11 cellular contexts compared by ENCODE assay signal in the genomic region with DNA sequence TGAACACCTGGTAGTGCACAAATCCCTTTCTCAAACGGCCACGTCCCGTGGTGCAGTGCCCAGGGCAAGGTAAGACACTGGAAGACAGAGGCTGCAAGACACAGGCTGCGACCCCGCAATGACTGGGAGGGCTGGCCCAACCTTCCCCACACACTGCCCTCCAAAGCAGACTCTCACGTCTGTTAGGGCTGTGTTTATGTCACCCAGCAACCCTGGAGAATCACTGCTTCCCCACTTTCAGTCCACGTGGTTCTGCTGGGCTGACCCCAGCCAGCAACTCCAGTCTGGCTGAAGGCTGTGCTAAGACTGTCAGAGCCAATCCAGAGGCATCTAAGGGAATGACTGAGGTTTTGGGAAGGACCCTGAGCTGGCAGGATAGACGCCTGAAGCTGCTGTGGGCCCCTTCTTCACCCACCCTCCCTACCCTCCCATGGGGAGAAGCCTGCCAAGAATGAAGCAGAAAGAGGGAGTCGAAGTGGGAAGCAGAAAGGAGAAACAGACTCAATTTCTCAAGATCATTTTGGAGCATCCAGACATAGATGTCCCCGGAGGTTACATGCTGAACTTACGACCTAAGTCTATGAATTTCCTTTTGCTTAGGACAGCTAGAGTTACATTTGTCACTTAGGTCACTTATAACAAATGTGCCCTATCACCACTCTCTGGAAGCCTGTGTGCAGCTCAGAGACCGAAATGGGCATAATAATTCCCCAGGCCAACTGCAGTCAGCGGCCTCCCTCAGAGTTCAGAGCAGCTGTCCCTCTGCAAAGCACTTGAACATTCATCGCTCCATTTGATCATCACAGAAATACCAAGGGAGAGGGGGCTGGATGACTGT. TPM values are rescaled to one million over a fixed set of nuclear protein-coding genes. Genes with fewer than 3 reads are reported as not detected.
DNase-seq lines count a peak whose midpoint lies in the region; ATAC-seq and TF ChIP-seq lines count a peak whose summit lies in the region.
"Had no signal": no experiment of that assay in that cellular context is flagged by ENCODE, and none has a peak within 500 bp of the region (broad histone marks: within the 10 kb centered on the region; RNA-seq: fewer than 3 reads in every experiment).

No MANE protein-coding gene starts in this region.

- H3K9ac ChIP-seq in HCT116 (ENCODE audit: low read length) (no peak overlapping the region), skeletal muscle satellite cell (ENCODE audit: low read depth, low read length) (no peak overlapping the region)

- ATAC-seq in HCT116: peak; percentile 44
- peak; percentile 46 for ATAC-seq in left lobe of liver
- ATAC-seq in GM19467 (IDR thresholded peaks at IDR 0.05; ENCODE audit: unreplicated experiment): no peak
- ATAC-seq in HG03571 (IDR thresholded peaks at IDR 0.05; ENCODE audit: unreplicated experiment): no peak

- H3K4me1 ChIP-seq in HCT116 (ENCODE audit: control insufficient read depth in 1 of 2, insufficient read depth in 2 of 2, low read length in 2 of 2) (peaks cover 0 to 10% of the 10 kb centered on the region in 2 experiments; a peak in 2 of 4 replicates), skeletal muscle satellite cell (ENCODE audit: control insufficient read depth, insufficient read depth, low read length) (no peaks in the 10 kb centered on the region)
- H3K4me1 ChIP-seq: SJSA1 had no signal

- H3K4me3 ChIP-seq in HCT116 (replicated peaks in 1 of 2; ENCODE audit: low read depth in 1 of 2, low read length in 2 of 2) (no peak overlapping the region), brain microvascular endothelial cell (ENCODE audit: low read depth, low read length) (no peak overlapping the region), skeletal muscle satellite cell (ENCODE audit: low read length) (no peak overlapping the region)
- H3K4me3 ChIP-seq: adrenal gland, SJSA1 had no signal

- H3K9me3 ChIP-seq in HCT116 (ENCODE audit: control insufficient read depth in 1 of 2, insufficient read depth in 1 of 2, low read depth in 1 of 2, low read length in 2 of 2) (no peaks in the 10 kb centered on the region), skeletal muscle satellite cell (replicated peaks; ENCODE audit: low read length) (no peaks in the 10 kb centered on the region)
- H3K9me3 ChIP-seq: adrenal gland, SJSA1 had no signal

- BruUV-seq in HCT116 (replicated peaks; lab: Mats Ljungman, UMichigan): no TSS peak

- no peaks in the 10 kb centered on the region for H4K20me1 ChIP-seq in HCT116 (ENCODE audit: insufficient read depth)

- H2AFZ ChIP-seq in HCT116 (ENCODE audit: low read depth, low read length, poor library complexity, severe bottlenecking): no peak overlapping the region

- H3K27ac ChIP-seq in HCT116 (ENCODE audit: low read depth, low read length): no peak overlapping the region
- H3K27ac ChIP-seq in brain microvascular endothelial cell: no peak overlapping the region
- H3K27ac ChIP-seq: SJSA1 had no signal

- TF ChIP-seq RAD21 in HCT116 (IDR thresholded peaks at IDR 0.05; ENCODE audit: low read depth): no peak

- H3K27me3 ChIP-seq in HCT116 (ENCODE audit: insufficient read depth, low read length) (no peaks in the 10 kb centered on the region), brain microvascular endothelial cell (replicated peaks) (no peaks in the 10 kb centered on the region), skeletal muscle satellite cell (ENCODE audit: control insufficient read depth, insufficient read depth, low read length) (no peaks in the 10 kb centered on the region)
- H3K27me3 ChIP-seq: adrenal gland, SJSA1 had no signal

- DNase-seq in HCT116 (ENCODE audit: low read depth, low spot score) (no peak), brain microvascular endothelial cell (peak; percentile 40), left lobe of liver (ENCODE audit: low spot score) (no peak), GM10248 (ENCODE audit: extremely low spot score) (no peak), KG1 (lab: John Stamatoyannopoulos, UW) (no peak)
- DNase-seq: activated CD4-positive, alpha-beta T cell treated with anti-CD3 and anti-CD28 coated beads, Interleukin-2, amount 50 U/mL, for 48 hours had no signal

- RAD21 ChIA-PET in HCT116 (lab: Charles Lee; ENCODE audit: low non-redundant PET in 1 of 2, low total read pairs in 2 of 2, uncharacterized antibody in 2 of 2, unreplicated experiment in 2 of 2): no interaction called here

- POLR2A ChIA-PET in HCT116 (lab: Charles Lee): interaction anchor here (1.0 kb wide), 1 partner anchor 99 kb away, joined by 3 read pairs; no protein-coding TSS in a partner anchor
- POLR2A ChIA-PET in GM10248 (lab: Yijun Ruan, JAX): interaction anchor here (0.7 kb wide), 1 partner anchor 1070 kb away, joined by 3 read pairs; no protein-coding TSS in a partner anchor

- H3K36me3 ChIP-seq in HCT116 (ENCODE audit: control insufficient read depth in 1 of 2, insufficient read depth in 2 of 2, low read length in 2 of 2) (no peaks in the 10 kb centered on the region), brain microvascular endothelial cell (replicated peaks) (no peaks in the 10 kb centered on the region), skeletal muscle satellite cell (ENCODE audit: insufficient read depth, low read length) (peaks cover 4% of the 10 kb centered on the region)

- intact Hi-C loops in HCT116 (cut with micrococcal nuclease): no loop called here

- no peaks in the 10 kb centered on the region for H3K79me2 ChIP-seq in HCT116 (ENCODE audit: insufficient read depth, low read length)

- no peak for TF ChIP-seq POLR2A in HCT116 (IDR thresholded peaks at IDR 0.05; ENCODE audit: borderline replicate concordance, extremely low read depth, insufficient read depth, insufficient read length)

- no peak for TF ChIP-seq CTCF in HCT116 (IDR thresholded peaks at IDR 0.05 in 2 of 3, conservative IDR thresholded peaks at IDR 0.05 in 1 of 3; ENCODE audit: borderline replicate concordance in 1 of 3, insufficient read depth in 1 of 3, low read depth in 2 of 3, low read length in 2 of 3)
- TF ChIP-seq CTCF in brain microvascular endothelial cell (IDR thresholded peaks at IDR 0.05; ENCODE audit: low read depth, low read length, missing control alignments): no peak
- no peak for TF ChIP-seq CTCF in GM10248 (IDR thresholded peaks at IDR 0.05; ENCODE audit: control extremely low read depth, extremely low read depth, low read depth, missing control alignments)

- in situ Hi-C loops in brain microvascular endothelial cell (cut with HindIII; ENCODE audit: low pct_ligation_motif_present, low sequenced_read_pairs): no loop called here

- CTCF ChIA-PET in HCT116 (lab: Charles Lee) (no interaction called here), GM10248 (lab: Yijun Ruan, JAX) (interaction anchor here (1.0 to 1.5 kb wide), 4 partner anchors 9 to 99 kb away, joined by 3 read pairs; no protein-coding TSS in a partner anchor)

- H3K4me2 ChIP-seq in HCT116 (ENCODE audit: low read length) (no peak overlapping the region), skeletal muscle satellite cell (ENCODE audit: low read length) (peak overlapping the region; percentile 1)

- no peaks in the 10 kb centered on the region for H3K9me2 ChIP-seq in HCT116 (ENCODE audit: insufficient read depth)

TF ChIP-seq in HCT116, 20 proteins besides CTCF, POLR2A, EP300 and RAD21:
- no peak for TF ChIP-seq TCF7L2 (IDR thresholded peaks at IDR 0.05; ENCODE audit: borderline replicate concordance, extremely low read depth, insufficient read depth, insufficient read length)
- TF ChIP-seq EGR1 (IDR thresholded peaks at IDR 0.05; ENCODE audit: low read depth): no peak
- TF ChIP-seq EZH2 (IDR thresholded peaks at IDR 0.05): no peak
- no peak for TF ChIP-seq CBX3 (IDR thresholded peaks at IDR 0.05; ENCODE audit: low read depth)

RNA-seq across cellular contexts. Expression of a gene that starts 11.6 kb away (rescaled TPM):
- total RNA-seq in HCT116 (2021; ENCODE audit: unreplicated experiment): 36.7 TPM
- 23.7 and 28.4 TPM in 2 replicates for polyA plus RNA-seq in HCT116 (2012)
- 10.1 TPM for total RNA-seq in left lobe of liver
- 23.3 and 37.1 TPM in 2 replicates for total RNA-seq in skeletal muscle satellite cell (2012; rRNA removed)

RNA-seq across cellular contexts. Expression of a gene that starts 57.1 kb away (rescaled TPM):
- total RNA-seq in HCT116 (2021; ENCODE audit: unreplicated experiment) (20.2 TPM), left lobe of liver (8.2 TPM)
- polyA plus RNA-seq in HCT116 (2012): 23.7 and 26.7 TPM in 2 replicates
- total RNA-seq in skeletal muscle satellite cell (2012; rRNA removed): 9.9 and 12.0 TPM in 2 replicates

Comparison
In these comparisons a context has a peak if more than half of its experiments do, and no peak if none do; other contexts are left out.
1. ATAC-seq: peak in HCT116 (single experiment) and left lobe of liver (single experiment); none in GM19467 (single experiment) and HG03571 (single experiment).